24 cellular contexts compared by ENCODE assay signal in the genomic region with DNA sequence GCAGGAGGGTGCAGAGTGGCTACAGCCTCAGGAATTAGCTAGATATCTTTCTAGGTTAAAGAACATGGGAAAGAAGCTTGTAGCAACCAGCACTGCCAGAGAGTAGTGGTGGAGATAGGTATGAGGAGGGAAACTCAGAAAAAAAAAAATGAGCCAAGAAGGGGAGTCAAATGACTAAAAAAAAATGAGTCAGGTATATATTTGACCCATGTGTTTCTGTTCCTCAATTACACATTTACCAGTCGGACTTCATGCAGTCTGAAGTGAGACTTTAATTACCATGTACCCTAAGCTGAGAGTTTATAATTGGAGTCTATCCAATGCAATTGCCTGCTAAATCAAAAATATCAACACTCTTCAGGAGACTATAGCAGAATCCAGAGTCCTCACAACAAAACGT.
"Had no signal": no experiment of that assay in that cellular context is flagged by ENCODE, and none has a peak within 500 bp of the region (broad histone marks: within the 10 kb centered on the region; RNA-seq: fewer than 3 reads in every experiment).

No MANE protein-coding gene starts in this region.

- H3K36me3 ChIP-seq: ascending aorta had no signal

- H3K27me3 ChIP-seq: ascending aorta, body of pancreas had no signal

- ATAC-seq: activated naive CD4-positive, alpha-beta T cell treated with anti-CD3 and anti-CD28 coated beads, Interleukin-2, amount 50 U/mL, for 72 hours; activated naive CD8-positive, alpha-beta T cell treated with anti-CD3 and anti-CD28 coated beads, Interleukin-2, amount 50 U/mL, for 24 hours; activated T-cell treated with anti-CD3 and anti-CD28 coated beads, Interleukin-2, amount 50 U/mL, for 4 hours; body of pancreas had no signal

- H3K4me2 ChIP-seq: PC-9 had no signal

- H3K27ac ChIP-seq: ascending aorta, body of pancreas, coronary artery, PC-9, VCaP had no signal

- DNase-seq: activated CD4-positive, alpha-beta memory T cell treated with anti-CD3 and anti-CD28 coated beads for 36 hours; activated CD4-positive, alpha-beta T cell treated with anti-CD3 and anti-CD28 coated beads, Interleukin-2, amount 10 ng/mL, durations not matched to agents 7 days and 5 days; activated CD4-positive, CD25-positive, alpha-beta regulatory T cell; activated CD8-positive, alpha-beta memory T cell treated with anti-CD3 and anti-CD28 coated beads for 24 hours; activated effector memory CD4-positive, alpha-beta T cell treated with anti-CD3 and anti-CD28 coated beads, Interleukin-2, amount 50 U/mL, for 16 hours; activated naive CD4-positive, alpha-beta T cell treated with Interleukin-2 at 50 U/mL for 16 hours; activated naive CD8-positive, alpha-beta T cell treated with anti-CD3 and anti-CD28 coated beads, Interleukin-2, amount 50 U/mL, for 24 hours; activated T-cell treated with anti-CD3 and anti-CD28 coated beads, Interleukin-2, amount 50 U/mL, for 4 hours; amniotic stem cell; body of pancreas; central memory CD4-positive, alpha-beta T cell; NCI-H1105 treated with DMSO at 0.1 percent for 48 hours; NCI-H1436 treated with DMSO at 0.1 percent for 48 hours; NCI-H187; NCI-H2081; NCI-H510A treated with DMSO at 0.1 percent for 48 hours; NCI-H69; PC-9; SHP77 treated with DMSO at 0.1 percent for 48 hours; T-helper 1 cell had no signal

- H3K4me3 ChIP-seq: ascending aorta, body of pancreas, coronary artery, PC-9 had no signal

- H3K9me3 ChIP-seq: body of pancreas had no signal

- H2AFZ ChIP-seq: PC-9 had no signal

- H3K4me1 ChIP-seq: ascending aorta, body of pancreas had no signal
